Comparison of ENCODE assay signal across 9 cellular contexts in the genomic region with DNA sequence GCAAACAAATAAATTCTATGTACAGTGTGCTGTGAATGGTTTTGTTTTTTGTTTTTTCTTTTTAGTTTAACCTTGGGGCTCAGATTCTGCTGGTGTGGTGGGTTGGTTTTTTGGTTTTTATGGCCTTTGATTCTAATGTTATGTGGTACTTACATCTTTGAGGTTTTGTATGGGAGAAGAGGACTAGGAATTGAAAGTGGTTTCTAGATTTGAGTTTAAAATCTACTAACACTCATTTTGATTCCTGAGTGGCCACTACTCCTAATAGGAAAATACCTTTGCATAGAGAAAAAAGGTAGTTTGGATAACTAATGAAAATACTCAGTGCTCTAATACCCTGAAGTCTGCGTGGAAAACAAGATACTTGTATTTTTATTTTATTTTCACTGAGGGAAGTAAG.
DNase-seq lines count a peak whose midpoint lies in the region; ATAC-seq and TF ChIP-seq lines count a peak whose summit lies in the region.
"Had no signal": no experiment of that assay in that cellular context is flagged by ENCODE, and none has a peak within 500 bp of the region (broad histone marks: within the 10 kb centered on the region; RNA-seq: fewer than 3 reads in every experiment).

No MANE protein-coding gene starts in this region.

- no peaks in the 10 kb centered on the region for H3K27me3 ChIP-seq in BJ (ENCODE audit: control insufficient read depth, insufficient read depth, low read length)
- H3K27me3 ChIP-seq in KMS-11 (ENCODE audit: insufficient read depth, low read depth), result no peaks in the 10 kb centered on the region

- H3K4me3 Mint-ChIP-seq in natural killer cell, result peak overlapping the region; percentile 91

- no peak for TF ChIP-seq CTCF in BJ (IDR thresholded peaks at IDR 0.05; ENCODE audit: insufficient read depth, low read depth, low read length)
- TF ChIP-seq CTCF in KMS-11 (conservative IDR thresholded peaks at IDR 0.05; ENCODE audit: low read depth, low read length), result no peak
- no peak for TF ChIP-seq CTCF in natural killer cell (IDR thresholded peaks at IDR 0.05)

- no peak for DNase-seq in BJ (ENCODE audit: low read depth)
- no peak for DNase-seq in natural killer cell
- DNase-seq in NCI-H1092 (lab: John Stamatoyannopoulos, UW), result no peak
- no peak for DNase-seq in middle frontal gyrus (ENCODE audit: extremely low spot score, low spot score)
- DNase-seq: NCI-H146 had no signal

- peaks cover 26% of the 10 kb centered on the region for H3K79me2 ChIP-seq in KMS-11 (ENCODE audit: insufficient read depth, low read depth)

- intact Hi-C loops in natural killer cell (cut with micrococcal nuclease), result no loop called here

- H2AFZ ChIP-seq in KMS-11 (ENCODE audit: low read depth), result peak overlapping the region; percentile 63; the same call in 1 of the 2 replicates

- H3K27me3 Mint-ChIP-seq in natural killer cell (ENCODE audit: low read depth in 2 of 2), result no peaks in the 10 kb centered on the region

- peak overlapping the region; percentile 80 for H3K4me2 ChIP-seq in KMS-11

- H3K27ac Mint-ChIP-seq in natural killer cell, result peak overlapping the region; percentile 99 to 100

- no peaks in the 10 kb centered on the region for H3K36me3 Mint-ChIP-seq in natural killer cell

- no peaks in the 10 kb centered on the region for H3K9me3 Mint-ChIP-seq in natural killer cell

- peak overlapping the region; percentile 69 for H3K4me3 ChIP-seq in BJ (ENCODE audit: low read depth, low read length)
- H3K4me3 ChIP-seq in KMS-11 (IDR thresholded peaks at IDR 0.05; ENCODE audit: insufficient read depth, low read depth, low read length), result no peak overlapping the region

- POLR2A ChIA-PET in BJ (lab: Charles Lee), result no interaction called here

- H3K27ac ChIP-seq in KMS-11 (peak overlapping the region; percentile 100), cingulate gyrus (ENCODE audit: low read depth, low read length) (peak overlapping the region; percentile 96)

- ATAC-seq in natural killer cell (no peak), GM21786 (IDR thresholded peaks at IDR 0.05; ENCODE audit: unreplicated experiment) (no peak), HG03175 (IDR thresholded peaks at IDR 0.05; ENCODE audit: unreplicated experiment) (no peak)

- peak overlapping the region; percentile 99 for H3K9ac ChIP-seq in KMS-11

- no peaks in the 10 kb centered on the region for H4K20me1 ChIP-seq in KMS-11 (ENCODE audit: insufficient read depth)

- H3K4me1 Mint-ChIP-seq in natural killer cell, result peaks cover 34 to 38% of the 10 kb centered on the region in 2 donors

- H3K36me3 ChIP-seq in BJ (ENCODE audit: control insufficient read depth, insufficient read depth, low read length) (no peaks in the 10 kb centered on the region), KMS-11 (ENCODE audit: insufficient read depth) (no peaks in the 10 kb centered on the region)

- peaks cover 34% of the 10 kb centered on the region for H3K4me1 ChIP-seq in KMS-11 (ENCODE audit: low read depth, poor library complexity, severe bottlenecking)

- CTCF ChIA-PET in BJ (lab: Yijun Ruan, JAX), result interaction anchor here (1.3 to 3.0 kb wide), 6 partner anchors 44 to 194 kb away, joined by 3 to 33 read pairs (median 6); no protein-coding TSS in a partner anchor
